Comparison of ENCODE assay signal across 1 cellular context in genomic region chr10:61787170-61787569, GRCh38.
TF ChIP-seq lines count a peak whose summit lies in the region.

No MANE protein-coding gene starts in this region.

TF ChIP-seq in K562, 482 proteins besides CTCF, POLR2A, EP300 and RAD21 (continued from another document):
- TF ChIP-seq ZNF609 (CRISPR knock-in tag; IDR thresholded peaks at IDR 0.05; ENCODE audit: borderline replicate concordance) (no peak), CREB1 (IDR thresholded peaks at IDR 0.05) (no peak), CREB1 (CRISPR knock-in tag; IDR thresholded peaks at IDR 0.05) (no peak), ZNF584 (CRISPR knock-in tag; IDR thresholded peaks at IDR 0.05; ENCODE audit: low read depth) (no peak), U2AF1 (optimal IDR thresholded peaks at IDR 0.05; ENCODE audit: low read depth, low read length) (no peak), HBP1 (CRISPR knock-in tag; IDR thresholded peaks at IDR 0.05) (no peak), BACH1 (tag; IDR thresholded peaks at IDR 0.05) (peak; percentile 2; the same call in 1 of the 2 replicates), SIN3A (IDR thresholded peaks at IDR 0.05; ENCODE audit: borderline replicate concordance in 2 of 2, control insufficient read depth in 1 of 2, low read depth in 2 of 2, low read length in 2 of 2) (no peak), NR2C2 (CRISPR knock-in tag; IDR thresholded peaks at IDR 0.05) (no peak), NR2C2 (tag; IDR thresholded peaks at IDR 0.05) (peak; percentile 38; the same call in 1 of the 2 replicates), MTA3 (IDR thresholded peaks at IDR 0.05; ENCODE audit: borderline replicate concordance) (no peak), RB1 (IDR thresholded peaks at IDR 0.05; ENCODE audit: low read depth) (no peak), DMBX1 (CRISPR knock-in tag; IDR thresholded peaks at IDR 0.05; ENCODE audit: borderline replicate concordance) (no peak), MXD1 (CRISPR knock-in tag; IDR thresholded peaks at IDR 0.05; ENCODE audit: borderline replicate concordance, poor library complexity, severe bottlenecking) (no peak), ZNF766 (CRISPR knock-in tag; conservative IDR thresholded peaks at IDR 0.05) (no peak), ZFPM2 (CRISPR knock-in tag; IDR thresholded peaks at IDR 0.05) (no peak), GTF2A2 (tag; IDR thresholded peaks at IDR 0.05) (no peak), ELF2 (CRISPR knock-in tag; IDR thresholded peaks at IDR 0.05) (no peak), MYNN (IDR thresholded peaks at IDR 0.05) (no peak), MYNN (CRISPR knock-in tag; IDR thresholded peaks at IDR 0.05) (no peak), ARNT (IDR thresholded peaks at IDR 0.05) (no peak), KDM1A (IDR thresholded peaks at IDR 0.05) (peak; percentile 84 to 88), HDAC1 (IDR thresholded peaks at IDR 0.05) (no peak), HMBOX1 (IDR thresholded peaks at IDR 0.05) (no peak), NCOA2 (IDR thresholded peaks at IDR 0.05; ENCODE audit: partially characterized antibody in 2 of 2) (no peak), AFF1 (IDR thresholded peaks at IDR 0.05; ENCODE audit: low read depth in 1 of 2, partially characterized antibody in 2 of 2) (no peak), GATAD2B (IDR thresholded peaks at IDR 0.05; ENCODE audit: borderline replicate concordance) (no peak), ZBTB34 (CRISPR knock-in tag; IDR thresholded peaks at IDR 0.05) (no peak), FOXJ3 (CRISPR knock-in tag; IDR thresholded peaks at IDR 0.05) (no peak), PYGO2 (tag; IDR thresholded peaks at IDR 0.05) (no peak), NR1H2 (CRISPR knock-in tag; IDR thresholded peaks at IDR 0.05) (no peak), ZNF280B (CRISPR knock-in tag; IDR thresholded peaks at IDR 0.05) (no peak), ZNF444 (CRISPR knock-in tag; IDR thresholded peaks at IDR 0.05) (no peak), TOE1 (IDR thresholded peaks at IDR 0.05; ENCODE audit: borderline replicate concordance) (no peak), TOE1 (CRISPR knock-in tag; IDR thresholded peaks at IDR 0.05; ENCODE audit: borderline replicate concordance, low read depth) (no peak), MAZ (CRISPR knock-in tag; conservative IDR thresholded peaks at IDR 0.05 in 1 of 2, IDR thresholded peaks at IDR 0.05 in 1 of 2) (peak in 1 of 2 experiments; percentile 4; a peak in 1 of 4 replicates), ETV1 (tag; conservative IDR thresholded peaks at IDR 0.05; ENCODE audit: low read depth) (no peak), RBM34 (IDR thresholded peaks at IDR 0.05; ENCODE audit: borderline replicate concordance, insufficient read depth, low read length) (no peak)
